ENCODE assay signal across 18 cellular contexts in the genomic region with DNA sequence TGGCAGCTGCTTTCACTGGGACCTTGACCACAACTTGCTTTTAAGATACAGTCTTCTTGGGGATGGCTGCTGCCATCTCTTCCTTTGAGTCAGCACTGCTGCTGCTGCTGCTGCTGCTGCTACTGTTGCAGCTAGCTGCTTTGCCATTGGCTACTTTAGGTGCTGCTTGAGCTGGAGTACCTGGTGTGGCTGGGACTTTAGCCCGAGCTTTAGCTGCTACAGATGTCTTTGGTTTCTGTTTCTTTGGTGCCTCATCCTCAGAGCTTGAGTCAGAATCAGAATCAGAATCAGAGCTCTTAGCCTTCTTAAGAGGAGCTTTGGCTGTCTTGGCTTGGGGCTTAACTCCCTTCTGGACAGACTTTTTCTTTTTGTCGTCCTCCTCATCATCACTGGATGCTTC. TPM values are rescaled to one million over a fixed set of nuclear protein-coding genes. Genes with fewer than 3 reads are reported as not detected.
DNase-seq lines count a peak whose midpoint lies in the region; ATAC-seq and TF ChIP-seq lines count a peak whose summit lies in the region.
"Had no signal": no experiment of that assay in that cellular context is flagged by ENCODE, and none has a peak within 500 bp of the region (broad histone marks: within the 10 kb centered on the region; RNA-seq: fewer than 3 reads in every experiment).

No MANE protein-coding gene starts in this region.

- CTCF ChIA-PET in CD8-positive, alpha-beta T cell (lab: Charles Lee) = interaction anchor here (1.1 kb wide), 1 partner anchor 10 kb away, joined by 3 read pairs; no protein-coding TSS in a partner anchor
- CTCF ChIA-PET in activated naive CD4-positive, alpha-beta T cell treated with anti-CD3 and anti-CD28 coated beads, Interleukin-2, amount 10 ng/mL, durations not matched to agents 7 days and 5 days (lab: Charles Lee) = no interaction called here

- no peak overlapping the region for H3K4me3 Mint-ChIP-seq in CD8-positive, alpha-beta T cell
- H3K4me3 Mint-ChIP-seq in activated naive CD4-positive, alpha-beta T cell treated with anti-CD3 and anti-CD28 coated beads, Interleukin-2, amount 10 ng/mL, durations not matched to agents 7 days and 5 days = no peak overlapping the region
- H3K4me3 Mint-ChIP-seq: activated B cell treated with CpG ODN at 0.5 μM for 24 hours; activated naive CD4-positive, alpha-beta T cell treated with anti-CD3 and anti-CD28 coated beads, Interleukin-2, amount 50 U/mL, for 24 hours had no signal

- no peaks in the 10 kb centered on the region for H3K27me3 ChIP-seq in CD8-positive, alpha-beta T cell (ENCODE audit: insufficient read depth, low read length)
- no peaks in the 10 kb centered on the region for H3K27me3 ChIP-seq in left lung
- H3K27me3 ChIP-seq: gastrocnemius medialis had no signal

- H3K9me3 Mint-ChIP-seq in CD8-positive, alpha-beta T cell = no peaks in the 10 kb centered on the region
- H3K9me3 Mint-ChIP-seq in activated naive CD4-positive, alpha-beta T cell treated with anti-CD3 and anti-CD28 coated beads, Interleukin-2, amount 10 ng/mL, durations not matched to agents 7 days and 5 days = no peaks in the 10 kb centered on the region
- H3K9me3 Mint-ChIP-seq: activated B cell treated with CpG ODN at 0.5 μM for 24 hours; activated naive CD4-positive, alpha-beta T cell treated with anti-CD3 and anti-CD28 coated beads, Interleukin-2, amount 50 U/mL, for 24 hours had no signal

- H3K27ac Mint-ChIP-seq in CD8-positive, alpha-beta T cell = peak overlapping the region; percentile 23
- no peak overlapping the region for H3K27ac Mint-ChIP-seq in activated naive CD4-positive, alpha-beta T cell treated with anti-CD3 and anti-CD28 coated beads, Interleukin-2, amount 10 ng/mL, durations not matched to agents 7 days and 5 days
- H3K27ac Mint-ChIP-seq: activated B cell treated with CpG ODN at 0.5 μM for 24 hours; activated naive CD4-positive, alpha-beta T cell treated with anti-CD3 and anti-CD28 coated beads, Interleukin-2, amount 50 U/mL, for 24 hours had no signal

- ATAC-seq in CD8-positive, alpha-beta T cell = peak; percentile 70
- ATAC-seq in left lung = no peak
- ATAC-seq: gastrocnemius medialis, SK-N-SH treated with all-trans-retinoic acid at 6 μM for 48 hours had no signal

- H3K27me3 Mint-ChIP-seq in CD8-positive, alpha-beta T cell (ENCODE audit: low read depth) = peaks cover 2% of the 10 kb centered on the region
- H3K27me3 Mint-ChIP-seq in activated naive CD4-positive, alpha-beta T cell treated with anti-CD3 and anti-CD28 coated beads, Interleukin-2, amount 10 ng/mL, durations not matched to agents 7 days and 5 days = peaks cover 10% of the 10 kb centered on the region
- H3K27me3 Mint-ChIP-seq: activated naive CD4-positive, alpha-beta T cell treated with anti-CD3 and anti-CD28 coated beads, Interleukin-2, amount 50 U/mL, for 24 hours had no signal

- intact Hi-C loops in CD8-positive, alpha-beta T cell (cut with DNase I, micrococcal nuclease) = no loop called here
- intact Hi-C loops in left lung (cut with DNase I) = no loop called here

- H3K4me1 ChIP-seq in CD8-positive, alpha-beta T cell (ENCODE audit: insufficient read depth, low read length) = peaks cover 9% of the 10 kb centered on the region
- no peaks in the 10 kb centered on the region for H3K4me1 ChIP-seq in left lung
- H3K4me1 ChIP-seq: gastrocnemius medialis had no signal

- H3K9me3 ChIP-seq in CD8-positive, alpha-beta T cell (ENCODE audit: low read length) = no peaks in the 10 kb centered on the region
- H3K9me3 ChIP-seq in left lung = no peaks in the 10 kb centered on the region
- H3K9me3 ChIP-seq: gastrocnemius medialis had no signal

- H3K36me3 ChIP-seq in CD8-positive, alpha-beta T cell (ENCODE audit: insufficient read depth, low read length) = no peaks in the 10 kb centered on the region
- no peaks in the 10 kb centered on the region for H3K36me3 ChIP-seq in left lung
- H3K36me3 ChIP-seq: gastrocnemius medialis had no signal

- H3K4me3 ChIP-seq in CD8-positive, alpha-beta T cell (ENCODE audit: low read depth, low read length) = no peak overlapping the region
- no peak overlapping the region for H3K4me3 ChIP-seq in left lung
- H3K4me3 ChIP-seq: gastrocnemius medialis had no signal

- peaks cover 22% of the 10 kb centered on the region for H3K4me1 Mint-ChIP-seq in CD8-positive, alpha-beta T cell (ENCODE audit: low read depth)
- peaks cover 14% of the 10 kb centered on the region for H3K4me1 Mint-ChIP-seq in activated naive CD4-positive, alpha-beta T cell treated with anti-CD3 and anti-CD28 coated beads, Interleukin-2, amount 10 ng/mL, durations not matched to agents 7 days and 5 days
- H3K4me1 Mint-ChIP-seq: activated B cell treated with CpG ODN at 0.5 μM for 24 hours had no signal

- POLR2A ChIA-PET in CD8-positive, alpha-beta T cell (lab: Charles Lee) = no interaction called here

- H3K36me3 Mint-ChIP-seq in CD8-positive, alpha-beta T cell = no peaks in the 10 kb centered on the region
- H3K36me3 Mint-ChIP-seq in activated naive CD4-positive, alpha-beta T cell treated with anti-CD3 and anti-CD28 coated beads, Interleukin-2, amount 10 ng/mL, durations not matched to agents 7 days and 5 days = no peaks in the 10 kb centered on the region
- H3K36me3 Mint-ChIP-seq: activated naive CD4-positive, alpha-beta T cell treated with anti-CD3 and anti-CD28 coated beads, Interleukin-2, amount 50 U/mL, for 24 hours had no signal

- peak; percentile 8 for DNase-seq in NCI-H2107 treated with DMSO at 0.1 percent for 48 hours (lab: John Stamatoyannopoulos, UW; ENCODE audit: unreplicated experiment)
- no peak for DNase-seq in NCI-H2107 (lab: John Stamatoyannopoulos, UW)
- peak in 1 of 7 experiments; percentile 28 for DNase-seq in CD8-positive, alpha-beta T cell
- DNase-seq in NCI-H2227 (lab: John Stamatoyannopoulos, UW; ENCODE audit: unreplicated experiment) = peak; percentile 47
- DNase-seq in activated naive CD4-positive, alpha-beta T cell treated with anti-CD3 and anti-CD28 coated beads, Interleukin-2, amount 10 ng/mL, durations not matched to agents 7 days and 5 days = peak; percentile 28
- no peak for DNase-seq in left lung
- no peak for DNase-seq in HPDE6-E6E7 (ENCODE audit: extremely low spot score)
- no peak for DNase-seq in NOMO-1 (lab: John Stamatoyannopoulos, UW; ENCODE audit: unreplicated experiment in 2 of 2)
- DNase-seq: activated B cell treated with CpG ODN at 0.5 μM for 24 hours, gastrocnemius medialis, H7, KBM-7, NCI-H146 had no signal

- H3K27ac ChIP-seq in CD8-positive, alpha-beta T cell (ENCODE audit: low read depth, low read length) = no peak overlapping the region
- H3K27ac ChIP-seq in left lung = no peak overlapping the region
- H3K27ac ChIP-seq: gastrocnemius medialis had no signal

- TF ChIP-seq CTCF in CD8-positive, alpha-beta T cell (IDR thresholded peaks at IDR 0.05) = no peak
- no peak for TF ChIP-seq CTCF in left lung (IDR thresholded peaks at IDR 0.05)

RNA-seq across cellular contexts. Expression of gene FAM9B, which starts 52.2 kb away (rescaled TPM):
- total RNA-seq in CD8-positive, alpha-beta T cell = not detected
- total RNA-seq in left lung = under 1 TPM in 1 of 2 donors, not detected in 1; 0.16 TPM
- total RNA-seq: A172, activated B cell treated with CpG ODN at 0.5 μM for 24 hours, cardiac septum, gastrocnemius medialis, OCI-LY7 had no signal

Comparison
In these comparisons a context has a peak if more than half of its experiments do, and no peak if none do; other contexts are left out.
1. DNase-seq: peak in NCI-H2107 treated with DMSO at 0.1 percent for 48 hours (single experiment), NCI-H2227 (single experiment) and activated naive CD4-positive, alpha-beta T cell treated with anti-CD3 and anti-CD28 coated beads, Interleukin-2, amount 10 ng/mL, durations not matched to agents 7 days and 5 days (single experiment); none in NCI-H2107 (single experiment), left lung (0 of 2), HPDE6-E6E7 (single experiment) and NOMO-1 (0 of 2).